In genomic region chr14:101361044-101361443, GRCh38 we compare ENCODE assay signal across 16 cellular contexts.
A peak's percentile ranks its signal among the peaks of the same experiment; 100 is the strongest.
DNase-seq lines count a peak whose midpoint lies in the region; ATAC-seq and TF ChIP-seq lines count a peak whose summit lies in the region.
"Had no signal": no experiment of that assay in that cellular context is flagged by ENCODE, and none has a peak within 500 bp of the region (broad histone marks: within the 10 kb centered on the region; RNA-seq: fewer than 3 reads in every experiment).

No MANE protein-coding gene starts in this region.

- DNase-seq in GM13976 (ENCODE audit: low spot score), result peak; percentile 25
- no peak for DNase-seq in Peyer's patch
- peak; percentile 60 for DNase-seq in mesenteric fat pad (ENCODE audit: low spot score)
- DNase-seq in spleen, result peak; percentile 80
- no peak for DNase-seq in CD4-positive, alpha-beta memory T cell
- DNase-seq in SW480 (ENCODE audit: low spot score), result no peak
- DNase-seq in stimulated activated naive CD8-positive, alpha-beta T cell treated with anti-CD3 and anti-CD28 coated beads, Interleukin-15, amount 100 ng/mL, for 72 hours, result no peak
- DNase-seq: activated CD4-positive, CD25-positive, alpha-beta regulatory T cell; activated T-cell treated with anti-CD3 and anti-CD28 coated beads, Interleukin-2, amount 50 U/mL, for 1 hour; cerebellar nuclear complex; natural killer cell; NCI-H1417 treated with DMSO at 0.1 percent for 48 hours; NCI-H446; stimulated activated naive CD4-positive, alpha-beta T cell had no signal

- intact Hi-C loops in spleen (cut with DNase I; ENCODE audit: low total_unique reads), result loop anchor here (5.0 kb wide), 1 partner anchor 46 kb away; no protein-coding TSS in a partner anchor
- intact Hi-C loops in CD4-positive, alpha-beta memory T cell (cut with micrococcal nuclease), result no loop called here

- CTCF ChIA-PET in CD4-positive, alpha-beta memory T cell (lab: Charles Lee; ENCODE audit: partially characterized antibody), result no interaction called here

- POLR2A ChIA-PET in CD4-positive, alpha-beta memory T cell (lab: Charles Lee; ENCODE audit: partially characterized antibody), result no interaction called here

- H3K27me3 ChIP-seq in Peyer's patch (no peaks in the 10 kb centered on the region), spleen (replicated peaks in 1 of 7) (peaks cover 0 to 49% (median 0%) of the 10 kb centered on the region in 7 donors)
- no peaks in the 10 kb centered on the region for H3K27me3 ChIP-seq in CD4-positive, alpha-beta memory T cell (ENCODE audit: insufficient read depth, low read length)

- H3K4me3 ChIP-seq in Peyer's patch, result no peak overlapping the region
- H3K4me3 ChIP-seq in spleen, result no peak overlapping the region
- no peak overlapping the region for H3K4me3 ChIP-seq in CD4-positive, alpha-beta memory T cell (ENCODE audit: low read length in 2 of 2)

- no peak for TF ChIP-seq CTCF in GM13976 (IDR thresholded peaks at IDR 0.05; ENCODE audit: borderline replicate concordance, control extremely low read depth, extremely low read depth, insufficient read depth, missing control alignments)
- no peak for TF ChIP-seq CTCF in Peyer's patch (IDR thresholded peaks at IDR 0.05)
- TF ChIP-seq CTCF in spleen (IDR thresholded peaks at IDR 0.05 in 8 of 11, conservative IDR thresholded peaks at IDR 0.05 in 3 of 11), result no peak

- in situ Hi-C loops in GM13976 (cut with MboI; ENCODE audit: low sequenced_read_pairs, unreplicated experiment), result no loop called here

- H3K27ac ChIP-seq in Peyer's patch (peak overlapping the region; percentile 50 to 80 (median 66)), spleen (no peak overlapping the region)
- no peak overlapping the region for H3K27ac ChIP-seq in CD4-positive, alpha-beta memory T cell (ENCODE audit: low read depth, low read length)

- H3K36me3 ChIP-seq in Peyer's patch, result no peaks in the 10 kb centered on the region
- no peaks in the 10 kb centered on the region for H3K36me3 ChIP-seq in spleen
- H3K36me3 ChIP-seq in CD4-positive, alpha-beta memory T cell (ENCODE audit: insufficient read depth, low read length), result no peaks in the 10 kb centered on the region

- peaks cover 9 to 34% of the 10 kb centered on the region in 2 donors for H3K27me3 Mint-ChIP-seq in CD4-positive, alpha-beta memory T cell
- H3K27me3 Mint-ChIP-seq in stimulated activated naive CD8-positive, alpha-beta T cell treated with anti-CD3 and anti-CD28 coated beads, Interleukin-15, amount 100 ng/mL, for 72 hours, result peaks cover 72% of the 10 kb centered on the region

- H3K9me3 ChIP-seq in Peyer's patch, result no peaks in the 10 kb centered on the region
- H3K9me3 ChIP-seq in spleen, result peaks cover 0 to 16% (median 5%) of the 10 kb centered on the region in 8 donors
- H3K9me3 ChIP-seq in CD4-positive, alpha-beta memory T cell (ENCODE audit: control insufficient read depth in 1 of 2, low read length in 2 of 2), result no peaks in the 10 kb centered on the region

- H3K4me1 Mint-ChIP-seq in CD4-positive, alpha-beta memory T cell, result no peaks in the 10 kb centered on the region
- H3K4me1 Mint-ChIP-seq in stimulated activated naive CD8-positive, alpha-beta T cell treated with anti-CD3 and anti-CD28 coated beads, Interleukin-15, amount 100 ng/mL, for 72 hours, result no peaks in the 10 kb centered on the region
- H3K4me1 Mint-ChIP-seq: natural killer cell had no signal

- no peak overlapping the region for H3K27ac Mint-ChIP-seq in CD4-positive, alpha-beta memory T cell
- H3K27ac Mint-ChIP-seq in stimulated activated naive CD8-positive, alpha-beta T cell treated with anti-CD3 and anti-CD28 coated beads, Interleukin-15, amount 100 ng/mL, for 72 hours, result no peak overlapping the region
- H3K27ac Mint-ChIP-seq: natural killer cell had no signal

- peaks cover 0 to 8% (median 1%) of the 10 kb centered on the region in 8 donors for H3K9me3 Mint-ChIP-seq in CD4-positive, alpha-beta memory T cell
- peaks cover 3 to 6% of the 10 kb centered on the region in 2 donors for H3K9me3 Mint-ChIP-seq in stimulated activated naive CD8-positive, alpha-beta T cell treated with anti-CD3 and anti-CD28 coated beads, Interleukin-15, amount 100 ng/mL, for 72 hours
- H3K9me3 Mint-ChIP-seq: natural killer cell had no signal

- H3K36me3 Mint-ChIP-seq in CD4-positive, alpha-beta memory T cell, result no peaks in the 10 kb centered on the region
- H3K36me3 Mint-ChIP-seq: natural killer cell had no signal

- ATAC-seq in GM18520 (IDR thresholded peaks at IDR 0.05; ENCODE audit: unreplicated experiment), result no peak
- no peak for ATAC-seq in stimulated activated naive CD8-positive, alpha-beta T cell treated with anti-CD3 and anti-CD28 coated beads, Interleukin-15, amount 100 ng/mL, for 72 hours
- ATAC-seq: HepG2, natural killer cell had no signal

- TF ChIP-seq POLR2A in Peyer's patch (IDR thresholded peaks at IDR 0.05) (no peak), spleen (IDR thresholded peaks at IDR 0.05) (no peak)

- 45 to 62% (median 52%) methylated on average over 15 to 16 of the region's 16 CpGs for WGBS in spleen, 5 donors

- H3K4me1 ChIP-seq in Peyer's patch, result peaks cover 0 to 7% (median 0%) of the 10 kb centered on the region in 4 donors
- H3K4me1 ChIP-seq in spleen, result peaks cover 0 to 39% (median 10%) of the 10 kb centered on the region in 6 donors
- no peaks in the 10 kb centered on the region for H3K4me1 ChIP-seq in CD4-positive, alpha-beta memory T cell (ENCODE audit: insufficient read depth, low read length)

- H3K4me3 Mint-ChIP-seq in CD4-positive, alpha-beta memory T cell, result no peak overlapping the region
- H3K4me3 Mint-ChIP-seq in stimulated activated naive CD8-positive, alpha-beta T cell treated with anti-CD3 and anti-CD28 coated beads, Interleukin-15, amount 100 ng/mL, for 72 hours, result no peak overlapping the region
- H3K4me3 Mint-ChIP-seq: natural killer cell had no signal

Comparison
In these comparisons a context has a peak if more than half of its experiments do, and no peak if none do; other contexts are left out.
1. DNase-seq: peak in GM13976 (single experiment), mesenteric fat pad (single experiment) and spleen (single experiment); none in Peyer's patch (0 of 3), CD4-positive, alpha-beta memory T cell (0 of 5), SW480 (single experiment) and stimulated activated naive CD8-positive, alpha-beta T cell treated with anti-CD3 and anti-CD28 coated beads, Interleukin-15, amount 100 ng/mL, for 72 hours (0 of 2).
2. H3K27ac ChIP-seq: peak in Peyer's patch (4 of 4); none in spleen (0 of 8) and CD4-positive, alpha-beta memory T cell (single experiment).